10 cellular contexts compared by ENCODE assay signal in the genomic region with DNA sequence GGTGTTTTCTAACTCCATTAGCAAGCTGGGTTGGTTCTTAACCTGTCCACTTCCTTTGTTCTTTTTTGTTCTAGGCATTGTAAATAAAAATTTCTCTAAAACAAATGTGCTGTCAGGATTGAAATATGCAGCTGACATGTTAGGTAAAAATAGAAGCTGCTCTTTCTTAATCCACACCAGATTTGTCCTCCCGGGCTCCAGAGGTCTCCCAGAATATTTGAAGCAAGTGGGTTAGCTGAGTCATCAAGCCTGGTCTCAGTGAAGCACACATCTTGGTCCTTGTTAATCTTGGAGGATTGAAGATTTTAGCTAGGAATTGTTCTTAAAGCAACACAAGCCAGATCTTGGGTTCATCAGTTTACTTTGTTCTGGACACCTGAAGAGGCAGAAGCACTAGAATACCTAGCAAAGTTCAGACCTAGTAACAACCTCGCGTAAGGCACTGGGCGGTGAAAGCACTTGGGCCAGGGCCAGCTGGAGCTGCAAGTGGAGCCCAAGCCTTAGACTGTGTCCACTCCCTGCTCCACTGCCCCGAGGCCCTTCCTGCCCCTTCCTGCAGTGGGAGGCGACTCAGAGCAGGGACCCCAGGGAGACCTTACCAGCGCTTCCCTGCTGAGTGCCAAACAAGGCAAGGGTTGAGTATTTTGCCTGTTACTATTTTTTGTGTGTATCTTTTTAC. TPM values are rescaled to one million over a fixed set of nuclear protein-coding genes. Genes with fewer than 3 reads are reported as not detected.
A peak's percentile ranks its signal among the peaks of the same experiment; 100 is the strongest.
DNase-seq lines count a peak whose midpoint lies in the region; ATAC-seq, FAIRE-seq and TF ChIP-seq lines count a peak whose summit lies in the region.
"Had no signal": no experiment of that assay in that cellular context is flagged by ENCODE, and none has a peak within 500 bp of the region (broad histone marks: within the 10 kb centered on the region; RNA-seq: fewer than 3 reads in every experiment).

No MANE protein-coding gene starts in this region.

- H3K9ac ChIP-seq in colonic mucosa (ENCODE audit: low read depth in 2 of 2, low read length in 2 of 2) (no peak overlapping the region), HepG2 (ENCODE audit: insufficient read depth, low read depth, low read length) (no peak overlapping the region)

- H3K4me1 ChIP-seq in colonic mucosa (no peaks in the 10 kb centered on the region), HepG2 (ENCODE audit: insufficient read depth, low read length) (peaks cover 66% of the 10 kb centered on the region), thyroid gland (peaks cover 14 to 37% of the 10 kb centered on the region in 2 donors)

- H3K36me3 ChIP-seq in colonic mucosa (no peaks in the 10 kb centered on the region), HepG2 (replicated peaks in 1 of 2; ENCODE audit: control insufficient read depth in 1 of 2, insufficient read depth in 2 of 2, low read length in 2 of 2) (peaks cover 10 to 48% of the 10 kb centered on the region in 2 experiments), thyroid gland (peaks cover 11 to 18% of the 10 kb centered on the region in 2 donors)

- H3K9me3 ChIP-seq in colonic mucosa (no peaks in the 10 kb centered on the region), HepG2 (ENCODE audit: low read length) (no peaks in the 10 kb centered on the region), thyroid gland (no peaks in the 10 kb centered on the region)
- H3K9me3 ChIP-seq: SJCRH30 had no signal

- H3K27me3 Mint-ChIP-seq in stimulated activated naive B cell treated with anti-CD40 and anti-IgM and Interleukin-4, amounts not matched to agents 10 μg/mL and 1 μg/mL and 100 μg/mL, for 72 hours: no peaks in the 10 kb centered on the region

- H2AFZ ChIP-seq in HepG2 (ENCODE audit: low read length): no peak overlapping the region

- H3K36me3 Mint-ChIP-seq in stimulated activated naive B cell treated with anti-CD40 and anti-IgM and Interleukin-4, amounts not matched to agents 10 μg/mL and 1 μg/mL and 100 μg/mL, for 72 hours: peaks cover 42 to 61% of the 10 kb centered on the region in 2 donors

- intact Hi-C loops in colonic mucosa (cut with DNase I): no loop called here
- intact Hi-C loops in HepG2 (cut with micrococcal nuclease; ENCODE audit: unreplicated experiment): no loop called here
- intact Hi-C loops in thyroid gland (cut with DNase I): no loop called here

- no TSS peak for BruUV-seq in HepG2 (replicated peaks; lab: Mats Ljungman, UMichigan)

- H3K27me3 ChIP-seq in colonic mucosa (no peaks in the 10 kb centered on the region), HepG2 (ENCODE audit: control insufficient read depth in 1 of 2, insufficient read depth in 2 of 2, low read length in 2 of 2) (no peaks in the 10 kb centered on the region), thyroid gland (no peaks in the 10 kb centered on the region)
- H3K27me3 ChIP-seq: SJCRH30 had no signal

- H4K20me1 ChIP-seq in HepG2 (ENCODE audit: insufficient read depth, low read length): no peaks in the 10 kb centered on the region

- H3K9me3 Mint-ChIP-seq in stimulated activated naive B cell treated with anti-CD40 and anti-IgM and Interleukin-4, amounts not matched to agents 10 μg/mL and 1 μg/mL and 100 μg/mL, for 72 hours: no peaks in the 10 kb centered on the region

- WGBS in HepG2 (ENCODE audit: low lambda C conversion rate): 94% methylated on average over 4 of the region's 7 CpGs
- 2 to 9% methylated on average over 7 of the region's 7 CpGs for WGBS in thyroid gland, 2 donors

- no peaks in the 10 kb centered on the region for H3K79me2 ChIP-seq in HepG2 (ENCODE audit: insufficient read depth, low read length)

- H3K4me3 ChIP-seq in colonic mucosa (no peak overlapping the region), HepG2 (replicated peaks in 1 of 3; ENCODE audit: insufficient read depth in 1 of 3, low read depth in 2 of 3, low read length in 3 of 3) (no peak overlapping the region), thyroid gland (replicated peaks in 1 of 3) (no peak overlapping the region)
- H3K4me3 ChIP-seq: SJCRH30 had no signal

- TF ChIP-seq POLR2A in HepG2 (IDR thresholded peaks at IDR 0.05; ENCODE audit: insufficient read depth in 1 of 2, low read depth in 2 of 2, low read length in 2 of 2) (no peak), thyroid gland (IDR thresholded peaks at IDR 0.05) (no peak)

- no peak overlapping the region for H3K4me3 Mint-ChIP-seq in stimulated activated naive B cell treated with anti-CD40 and anti-IgM and Interleukin-4, amounts not matched to agents 10 μg/mL and 1 μg/mL and 100 μg/mL, for 72 hours

- CTCF ChIA-PET in HepG2 (lab: Yijun Ruan, JAX; ENCODE audit: low intra/inter-chr PET ratio, low total read pairs): no interaction called here

- no peak overlapping the region for H3K27ac ChIP-seq in colonic mucosa
- peak overlapping the region; percentile 33 for H3K27ac ChIP-seq in HepG2 (ENCODE audit: extremely low read length, insufficient read depth, low read length)
- peak overlapping the region; percentile 56 to 89 (median 88) for H3K27ac ChIP-seq in thyroid gland
- H3K27ac ChIP-seq: SJCRH30 had no signal

- H3K27ac Mint-ChIP-seq in stimulated activated naive B cell treated with anti-CD40 and anti-IgM and Interleukin-4, amounts not matched to agents 10 μg/mL and 1 μg/mL and 100 μg/mL, for 72 hours: no peak overlapping the region

- no peak for ATAC-seq in HepG2
- no peak for ATAC-seq in HG03565 (IDR thresholded peaks at IDR 0.05; ENCODE audit: unreplicated experiment)
- ATAC-seq in stimulated activated naive B cell treated with anti-CD40 and anti-IgM and Interleukin-4, amounts not matched to agents 10 μg/mL and 1 μg/mL and 100 μg/mL, for 72 hours (replicated peaks): no peak

- peak; percentile 23 for DNase-seq in colonic mucosa
- no peak for DNase-seq in HepG2 (ENCODE audit: low spot score)
- peak; percentile 99 for DNase-seq in thyroid gland
- DNase-seq in NCI-H2107 treated with DMSO at 0.1 percent for 48 hours (lab: John Stamatoyannopoulos, UW; ENCODE audit: unreplicated experiment): no peak
- no peak for DNase-seq in effector CD4-positive, alpha-beta T cell
- DNase-seq in stimulated activated naive B cell treated with anti-CD40 and anti-IgM and Interleukin-4, amounts not matched to agents 10 μg/mL and 1 μg/mL and 100 μg/mL, for 72 hours: no peak
- DNase-seq: Kasumi-1 had no signal

- TF ChIP-seq EP300 in Ishikawa (IDR thresholded peaks at IDR 0.05; ENCODE audit: borderline replicate concordance): no peak
- no peak for TF ChIP-seq EP300 in HepG2 (IDR thresholded peaks at IDR 0.05; ENCODE audit: low read depth in 2 of 2, low read length in 2 of 2)
- no peak for TF ChIP-seq EP300 in HepG2 (CRISPR knock-in tag; IDR thresholded peaks at IDR 0.05; ENCODE audit: borderline replicate concordance)

- FAIRE-seq in HepG2 (lab: Jason Lieb, UNC): no peak

- H3K4me2 ChIP-seq in HepG2 (ENCODE audit: low read depth, low read length): no peak overlapping the region

- POLR2A ChIA-PET in HepG2 (lab: Yijun Ruan, JAX): interaction anchor here (0.6 to 0.8 kb wide), 2 partner anchors 34 to 80 kb away, joined by 3 read pairs; no protein-coding TSS in a partner anchor

- TF ChIP-seq CTCF in colonic mucosa (IDR thresholded peaks at IDR 0.05) (no peak), HepG2 (CRISPR knock-in tag; IDR thresholded peaks at IDR 0.05) (no peak), thyroid gland (IDR thresholded peaks at IDR 0.05) (no peak)

- H3K4me1 Mint-ChIP-seq in stimulated activated naive B cell treated with anti-CD40 and anti-IgM and Interleukin-4, amounts not matched to agents 10 μg/mL and 1 μg/mL and 100 μg/mL, for 72 hours: peaks cover 11 to 23% of the 10 kb centered on the region in 2 donors

- in situ Hi-C loops in HepG2 (cut with HindIII; ENCODE audit: extremely low pct_ligation_motif_present, low pct_unique_long_range_greater_than_20kb): no loop called here

- TF ChIP-seq RAD21 in Ishikawa (IDR thresholded peaks at IDR 0.05; ENCODE audit: low read depth): no peak
- no peak for TF ChIP-seq RAD21 in HepG2 (CRISPR knock-in tag; IDR thresholded peaks at IDR 0.05)

TF ChIP-seq in Ishikawa, 13 proteins besides CTCF, POLR2A, EP300 and RAD21:
- TF ChIP-seq ZBTB7A (IDR thresholded peaks at IDR 0.05; ENCODE audit: low read depth) (no peak), NFIC (IDR thresholded peaks at IDR 0.05) (peak; percentile 62)
TF ChIP-seq in Ishikawa: peak in this region for 1.

TF ChIP-seq in HepG2, 621 proteins besides CTCF, POLR2A, EP300 and RAD21 (continues in another document):
- TF ChIP-seq ZBTB38 (CRISPR knock-in tag; IDR thresholded peaks at IDR 0.05): peak; percentile 54; the same call in 1 of the 2 replicates

RNA-seq across cellular contexts. Expression of gene HABP4, which starts 36.5 kb away (rescaled TPM):
- total RNA-seq in colonic mucosa: 1 to 10 TPM; 2.8 to 4.4 TPM
- total RNA-seq in HepG2 (2016; rRNA removed; fragmentation: Illumina TruSeq; extraction: Trizol): 14.3 and 16.9 TPM in 2 replicates
- total RNA-seq in HepG2 (2016; cell fraction: cytosol; rRNA removed; fragmentation: Illumina TruSeq; extraction: Trizol; ENCODE audit: low read depth): 18.4 and 20.8 TPM in 2 replicates
- 15.7 TPM in 2 replicates for total RNA-seq in HepG2 (2016; cell fraction: insoluble cytoplasmic fraction; rRNA removed; fragmentation: Illumina TruSeq; extraction: Trizol)
- total RNA-seq in HepG2 (2016; cell fraction: membrane; rRNA removed; fragmentation: Illumina TruSeq; extraction: Trizol): 19.9 and 20.6 TPM in 2 replicates
- total RNA-seq in HepG2 (2016; cell fraction: nucleus; rRNA removed; fragmentation: Illumina TruSeq; extraction: Trizol): 7.3 and 8.2 TPM in 2 replicates
- 21.7 and 26.6 TPM in 2 replicates for polyA plus RNA-seq in HepG2 (2011; rRNA removed)
- polyA plus RNA-seq in HepG2 (2011; cell fraction: cytosol; rRNA removed): 20.8 and 23.4 TPM in 2 replicates
- 12.7 and 13.6 TPM in 2 replicates for polyA plus RNA-seq in HepG2 (2011; cell fraction: nucleus; rRNA removed)
- 42.1 and 46.6 TPM in 2 replicates for polyA plus RNA-seq in HepG2 (2012)
- polyA plus RNA-seq in HepG2 (2016; cell fraction: cytosol; fragmentation: Illumina TruSeq; extraction: Trizol; ENCODE audit: low read depth): 13.3 and 14.9 TPM in 2 replicates
- polyA plus RNA-seq in HepG2 (2016; cell fraction: insoluble cytoplasmic fraction; fragmentation: Illumina TruSeq; extraction: Trizol; ENCODE audit: low read depth): 23.9 and 25.8 TPM in 2 replicates
- 20.6 and 21.6 TPM in 2 replicates for polyA plus RNA-seq in HepG2 (2016; cell fraction: membrane; fragmentation: Illumina TruSeq; extraction: Trizol; ENCODE audit: low read depth)
- 23.5 and 25.3 TPM in 2 replicates for polyA plus RNA-seq in HepG2 (2016; cell fraction: nucleus; fragmentation: Illumina TruSeq; extraction: Trizol; ENCODE audit: insufficient read depth, low read depth)
- 1.4 and 6.0 TPM in 2 replicates for polyA minus RNA-seq in HepG2 (2011; rRNA and poly(A)+ RNA removed; ENCODE audit: low replicate concordance)
- polyA minus RNA-seq in HepG2 (2011; cell fraction: cytosol; rRNA and poly(A)+ RNA removed): 9.7 and 10.0 TPM in 2 replicates
- polyA minus RNA-seq in HepG2 (2011; cell fraction: nucleus; rRNA and poly(A)+ RNA removed): 10.3 and 10.7 TPM in 2 replicates
- 10 to 100 TPM; 18.4 to 24.1 (median 20.8) TPM for total RNA-seq in thyroid gland

Comparison
In these comparisons a context has a peak if more than half of its experiments do, and no peak if none do; other contexts are left out.
1. DNase-seq: peak in colonic mucosa (single experiment) and thyroid gland (2 of 2); none in HepG2 (single experiment), NCI-H2107 treated with DMSO at 0.1 percent for 48 hours (single experiment), effector CD4-positive, alpha-beta T cell (single experiment) and stimulated activated naive B cell treated with anti-CD40 and anti-IgM and Interleukin-4, amounts not matched to agents 10 μg/mL and 1 μg/mL and 100 μg/mL, for 72 hours (single experiment).